Comparison of ENCODE assay signal across 17 cellular contexts in genomic region chr11:93773601-93774200, GRCh38. TPM values are rescaled to one million over a fixed set of nuclear protein-coding genes. Genes with fewer than 3 reads are reported as not detected.
A peak's percentile ranks its signal among the peaks of the same experiment; 100 is the strongest.
DNase-seq lines count a peak whose midpoint lies in the region; ATAC-seq and TF ChIP-seq lines count a peak whose summit lies in the region.
"Had no signal": no experiment of that assay in that cellular context is flagged by ENCODE, and none has a peak within 500 bp of the region (broad histone marks: within the 10 kb centered on the region; RNA-seq: fewer than 3 reads in every experiment).

No MANE protein-coding gene starts in this region.

- H3K4me1 ChIP-seq in neuronal stem cell (ENCODE audit: control insufficient read depth in 2 of 2, insufficient read depth in 1 of 2, low read depth in 1 of 2, low read length in 2 of 2) (peaks cover 0 to 2% of the 10 kb centered on the region in 2 donors), aorta (ENCODE audit: control insufficient read depth in 1 of 2, insufficient read depth in 2 of 2, low read length in 2 of 2) (no peaks in the 10 kb centered on the region), Karpas-422 (ENCODE audit: low read length) (no peaks in the 10 kb centered on the region), esophagus squamous epithelium (no peaks in the 10 kb centered on the region)
- H3K4me1 ChIP-seq: A549 had no signal

- H3K79me1 ChIP-seq in neuronal stem cell (ENCODE audit: low read depth, low read length), result peaks cover 4% of the 10 kb centered on the region

- H2BK120ac ChIP-seq in neuronal stem cell (ENCODE audit: low read depth, low read length), result no peak overlapping the region

- no peak overlapping the region for H4K91ac ChIP-seq in neuronal stem cell (ENCODE audit: low read depth, low read length, poor library complexity)

- TF ChIP-seq POLR2A in esophagus squamous epithelium (IDR thresholded peaks at IDR 0.05), result no peak

- no peak overlapping the region for H3K4ac ChIP-seq in neuronal stem cell (ENCODE audit: low read length)

- no peak overlapping the region for H4K8ac ChIP-seq in neuronal stem cell (ENCODE audit: low read depth, low read length)

- no peak overlapping the region for H2BK12ac ChIP-seq in neuronal stem cell (ENCODE audit: low read length)

- H2AFZ ChIP-seq in neuronal stem cell (ENCODE audit: low read length) (no peak overlapping the region), Karpas-422 (ENCODE audit: low read length) (no peak overlapping the region)
- H2AFZ ChIP-seq: GM23248 had no signal

- H3K27ac ChIP-seq in neuronal stem cell (replicated peaks; ENCODE audit: low read length) (no peak overlapping the region), aorta (ENCODE audit: low read depth in 1 of 2, low read length in 2 of 2) (no peak overlapping the region), Karpas-422 (ENCODE audit: low read length) (no peak overlapping the region), esophagus squamous epithelium (no peak overlapping the region)
- H3K27ac ChIP-seq: A549, C4-2B, GM23248 had no signal

- no peak for DNase-seq in natural killer cell treated with Interleukin-12 subunit alpha and Interleukin-12 subunit beta and Interleukin-15 and Interleukin-18, amount 100 ng/mL, for 72 hours (ENCODE audit: low spot score)
- DNase-seq in natural killer cell (no peak), neuronal stem cell (ENCODE audit: low spot score) (no peak), aorta (no peak), NCI-H2171 treated with DMSO at 0.1 percent for 48 hours (lab: John Stamatoyannopoulos, UW) (no peak), Karpas-422 (no peak), esophagus squamous epithelium (lab: John Stamatoyannopoulos, UW) (no peak)
- DNase-seq in stimulated activated naive CD8-positive, alpha-beta T cell treated with anti-CD3 and anti-CD28 coated beads, Interleukin-15, Interleukin-2, amounts not matched to agents 100 U/mL and 50 U/mL, for 24 hours, result no peak
- DNase-seq: 8988T; CD4-positive, CD25-positive, alpha-beta regulatory T cell; CD8-positive, alpha-beta T cell; DMS153; DND-41; GM23248 had no signal

- H2BK15ac ChIP-seq in neuronal stem cell (ENCODE audit: low read length), result no peak overlapping the region

- H3K27me3 ChIP-seq in neuronal stem cell (ENCODE audit: control insufficient read depth in 3 of 3, insufficient read depth in 3 of 3, low read depth in 1 of 3, low read length in 3 of 3) (no peaks in the 10 kb centered on the region), aorta (ENCODE audit: control insufficient read depth in 1 of 2, insufficient read depth in 2 of 2, low read length in 1 of 2) (no peaks in the 10 kb centered on the region), Karpas-422 (ENCODE audit: low read length) (no peaks in the 10 kb centered on the region), esophagus squamous epithelium (no peaks in the 10 kb centered on the region)

- ATAC-seq in natural killer cell treated with Interleukin-12 subunit alpha and Interleukin-12 subunit beta and Interleukin-15 and Interleukin-18, amount 100 ng/mL, for 72 hours, result peak; percentile 24 to 40
- ATAC-seq in natural killer cell (no peak), aorta (ENCODE audit: low FRiP score) (peak; percentile 56)
- ATAC-seq in stimulated activated naive CD8-positive, alpha-beta T cell treated with anti-CD3 and anti-CD28 coated beads, Interleukin-15, Interleukin-2, amounts not matched to agents 100 U/mL and 50 U/mL, for 24 hours, result peak; percentile 14
- ATAC-seq: CD8-positive, alpha-beta T cell had no signal

- H3K23ac ChIP-seq in neuronal stem cell (ENCODE audit: low read depth, low read length, poor library complexity), result peak overlapping the region; percentile 31

- no peak overlapping the region for H3K4me3 Mint-ChIP-seq in natural killer cell treated with Interleukin-12 subunit alpha and Interleukin-12 subunit beta and Interleukin-15 and Interleukin-18, amount 100 ng/mL, for 72 hours
- H3K4me3 Mint-ChIP-seq in natural killer cell, result no peak overlapping the region
- H3K4me3 Mint-ChIP-seq: CD4-positive, CD25-positive, alpha-beta regulatory T cell; CD8-positive, alpha-beta T cell; H9 had no signal

- no peak overlapping the region for H2AK5ac ChIP-seq in neuronal stem cell (ENCODE audit: low read depth, low read length)

- H3K79me2 ChIP-seq in Karpas-422 (ENCODE audit: low read length), result peaks cover 3% of the 10 kb centered on the region; the same call in 1 of the 2 replicates

- H2BK5ac ChIP-seq in neuronal stem cell (ENCODE audit: low read length), result no peak overlapping the region

- H3K36me3 ChIP-seq in neuronal stem cell (replicated peaks in 1 of 2; ENCODE audit: control insufficient read depth in 2 of 2, insufficient read depth in 2 of 2, low read length in 2 of 2) (peaks cover 0 to 2% of the 10 kb centered on the region in 2 donors), aorta (ENCODE audit: control insufficient read depth in 1 of 2, insufficient read depth in 2 of 2, low read length in 1 of 2) (no peaks in the 10 kb centered on the region), Karpas-422 (ENCODE audit: insufficient read depth, low read length) (no peaks in the 10 kb centered on the region), esophagus squamous epithelium (no peaks in the 10 kb centered on the region)

- no peak overlapping the region for H3K18ac ChIP-seq in neuronal stem cell (ENCODE audit: low read length)

- H3K4me2 ChIP-seq in neuronal stem cell (ENCODE audit: insufficient read depth, low read length, poor library complexity, severe bottlenecking) (no peak overlapping the region), Karpas-422 (ENCODE audit: low read depth, low read length, poor library complexity, severe bottlenecking) (no peak overlapping the region)
- H3K4me2 ChIP-seq: A549 had no signal

- TF ChIP-seq CTCF in natural killer cell (IDR thresholded peaks at IDR 0.05), result no peak
- TF ChIP-seq CTCF in esophagus squamous epithelium (IDR thresholded peaks at IDR 0.05), result no peak

- no peak overlapping the region for H3K14ac ChIP-seq in neuronal stem cell (ENCODE audit: low read length)

- intact Hi-C loops in natural killer cell (cut with micrococcal nuclease) (no loop called here), aorta (cut with DNase I) (no loop called here), esophagus squamous epithelium (cut with DNase I) (no loop called here)

- no CpG with 5 or more reads among the region's 10 CpGs for WGBS in neuronal stem cell (ENCODE audit: extremely low coverage in 2 of 2, insufficient read length in 2 of 2, insufficient replicate concordance in 1 of 2), 2 donors
- 88 to 91% methylated on average over 10 of the region's 10 CpGs for WGBS in aorta, 2 donors
- no CpG with 5 or more reads among the region's 10 CpGs for WGBS in esophagus squamous epithelium, 2 donors

- H3K9me3 Mint-ChIP-seq in natural killer cell treated with Interleukin-12 subunit alpha and Interleukin-12 subunit beta and Interleukin-15 and Interleukin-18, amount 100 ng/mL, for 72 hours, result no peaks in the 10 kb centered on the region
- H3K9me3 Mint-ChIP-seq in natural killer cell, result no peaks in the 10 kb centered on the region
- H3K9me3 Mint-ChIP-seq: CD8-positive, alpha-beta T cell had no signal

- no peak overlapping the region for H3K27ac Mint-ChIP-seq in natural killer cell treated with Interleukin-12 subunit alpha and Interleukin-12 subunit beta and Interleukin-15 and Interleukin-18, amount 100 ng/mL, for 72 hours
- no peak overlapping the region for H3K27ac Mint-ChIP-seq in natural killer cell
- H3K27ac Mint-ChIP-seq: CD4-positive, CD25-positive, alpha-beta regulatory T cell; CD8-positive, alpha-beta T cell; H9 had no signal

- no peak overlapping the region for H3K4me3 ChIP-seq in neuronal stem cell (ENCODE audit: low read length in 2 of 2)
- no peak overlapping the region for H3K4me3 ChIP-seq in aorta (ENCODE audit: low read length in 2 of 2)
- H3K4me3 ChIP-seq in Karpas-422 (ENCODE audit: low read length), result no peak overlapping the region
- no peak overlapping the region for H3K4me3 ChIP-seq in esophagus squamous epithelium
- H3K4me3 ChIP-seq: A549, GM23248 had no signal

- no peaks in the 10 kb centered on the region for H3K27me3 Mint-ChIP-seq in natural killer cell treated with Interleukin-12 subunit alpha and Interleukin-12 subunit beta and Interleukin-15 and Interleukin-18, amount 100 ng/mL, for 72 hours
- H3K27me3 Mint-ChIP-seq in natural killer cell (ENCODE audit: low read depth in 2 of 2), result no peaks in the 10 kb centered on the region
- H3K27me3 Mint-ChIP-seq: CD4-positive, CD25-positive, alpha-beta regulatory T cell had no signal

- no peaks in the 10 kb centered on the region for H3K9me2 ChIP-seq in Karpas-422 (replicated peaks; ENCODE audit: insufficient read depth, low read length)

- H3K9me3 ChIP-seq in neuronal stem cell (replicated peaks in 1 of 2; ENCODE audit: control insufficient read depth in 2 of 2, insufficient read depth in 1 of 2, low read depth in 1 of 2, low read length in 2 of 2) (no peaks in the 10 kb centered on the region), aorta (ENCODE audit: control insufficient read depth, low read length) (no peaks in the 10 kb centered on the region), Karpas-422 (ENCODE audit: low read length) (no peaks in the 10 kb centered on the region), esophagus squamous epithelium (no peaks in the 10 kb centered on the region)
- H3K9me3 ChIP-seq: A549 had no signal

- H3K9ac ChIP-seq in neuronal stem cell (ENCODE audit: low read depth, low read length, poor library complexity), result no peak overlapping the region
- H3K9ac ChIP-seq in Karpas-422 (ENCODE audit: low read length), result no peak overlapping the region
- H3K9ac ChIP-seq: GM23248 had no signal

- no peaks in the 10 kb centered on the region for H3K36me3 Mint-ChIP-seq in natural killer cell treated with Interleukin-12 subunit alpha and Interleukin-12 subunit beta and Interleukin-15 and Interleukin-18, amount 100 ng/mL, for 72 hours
- H3K36me3 Mint-ChIP-seq in natural killer cell, result no peaks in the 10 kb centered on the region
- H3K36me3 Mint-ChIP-seq: CD8-positive, alpha-beta T cell had no signal

- no peaks in the 10 kb centered on the region for H3K4me1 Mint-ChIP-seq in natural killer cell treated with Interleukin-12 subunit alpha and Interleukin-12 subunit beta and Interleukin-15 and Interleukin-18, amount 100 ng/mL, for 72 hours (ENCODE audit: low read depth in 2 of 2)
- no peaks in the 10 kb centered on the region for H3K4me1 Mint-ChIP-seq in natural killer cell

- H4K20me1 ChIP-seq in Karpas-422 (ENCODE audit: insufficient read depth, low read depth, low read length), result no peaks in the 10 kb centered on the region

RNA-seq across cellular contexts. Expression of gene MED17, which starts 10.4 kb away (rescaled TPM):
- 10 to 100 TPM; 47.7 to 60.6 TPM for total RNA-seq in natural killer cell treated with Interleukin-12 subunit alpha and Interleukin-12 subunit beta and Interleukin-15 and Interleukin-18, amount 100 ng/mL, for 72 hours
- total RNA-seq in natural killer cell, result 10 to 100 TPM; 48.8 to 71.5 (median 66.4) TPM
- 18.2 TPM for polyA plus RNA-seq in neuronal stem cell (2013, experiment 1 of 2)
- 19.0 TPM for polyA plus RNA-seq in neuronal stem cell (2013, experiment 2 of 2)
- 10 to 100 TPM; 30.9 to 33.1 TPM for total RNA-seq in aorta
- 10 to 100 TPM in 1 of 2 donors, 1 to 10 TPM in 1; 8.9 to 12.5 TPM for polyA plus RNA-seq in aorta
- 62.0 and 77.4 TPM in 2 replicates for total RNA-seq in Karpas-422 (2014; rRNA removed; shearing (Covaris generic); ENCODE audit: low replicate concordance)
- 10 to 100 TPM; 11.3 to 25.9 (median 17.1) TPM for total RNA-seq in esophagus squamous epithelium

RNA-seq across cellular contexts. Expression of gene C11orf54, which starts 32.2 kb away (rescaled TPM):
- 10 to 100 TPM; 19.6 to 25.5 TPM for total RNA-seq in natural killer cell treated with Interleukin-12 subunit alpha and Interleukin-12 subunit beta and Interleukin-15 and Interleukin-18, amount 100 ng/mL, for 72 hours
- total RNA-seq in natural killer cell, result 10 to 100 TPM; 15.5 to 25.0 (median 22.7) TPM
- 27.8 TPM for polyA plus RNA-seq in neuronal stem cell (2013, experiment 1 of 2)
- 29.1 TPM for polyA plus RNA-seq in neuronal stem cell (2013, experiment 2 of 2)
- total RNA-seq in aorta, result 10 to 100 TPM; 26.3 to 31.2 TPM
- 10 to 100 TPM; 23.1 to 31.2 TPM for polyA plus RNA-seq in aorta
- total RNA-seq in Karpas-422 (2014; rRNA removed; shearing (Covaris generic); ENCODE audit: low replicate concordance), result 44.0 and 81.4 TPM in 2 replicates
- total RNA-seq in esophagus squamous epithelium, result 10 to 100 TPM; 17.9 to 22.2 (median 21.0) TPM

RNA-seq across cellular contexts. Expression of gene TAF1D, which starts 32.4 kb away (rescaled TPM):
- total RNA-seq in natural killer cell treated with Interleukin-12 subunit alpha and Interleukin-12 subunit beta and Interleukin-15 and Interleukin-18, amount 100 ng/mL, for 72 hours, result 100 to 1,000 TPM; 146 to 329 TPM
- total RNA-seq in natural killer cell (100 to 1,000 TPM in 2 of 3 donors, 10 to 100 TPM in 1; 76.3 to 110 (median 109) TPM), aorta (100 to 1,000 TPM; 110 to 111 TPM), esophagus squamous epithelium (100 to 1,000 TPM in 2 of 4 donors, 10 to 100 TPM in 2; 68.8 to 178 (median 116) TPM)
- polyA plus RNA-seq in neuronal stem cell (2013, experiment 1 of 2), result 175 TPM
- polyA plus RNA-seq in neuronal stem cell (2013, experiment 2 of 2), result 189 TPM
- 100 to 1,000 TPM; 121 to 152 TPM for polyA plus RNA-seq in aorta
- 289 and 429 TPM in 2 replicates for total RNA-seq in Karpas-422 (2014; rRNA removed; shearing (Covaris generic); ENCODE audit: low replicate concordance)

Comparison
In these comparisons a context has a peak if more than half of its experiments do, and no peak if none do; other contexts are left out.
1. ATAC-seq: peak in natural killer cell treated with Interleukin-12 subunit alpha and Interleukin-12 subunit beta and Interleukin-15 and Interleukin-18, amount 100 ng/mL, for 72 hours (2 of 2), stimulated activated naive CD8-positive, alpha-beta T cell treated with anti-CD3 and anti-CD28 coated beads, Interleukin-15, Interleukin-2, amounts not matched to agents 100 U/mL and 50 U/mL, for 24 hours (single experiment) and aorta (single experiment); none in natural killer cell (0 of 3).